ENCODE assay signal across 4 cellular contexts in genomic region chr4:54602175-54602574, GRCh38. TPM values are rescaled to one million over a fixed set of nuclear protein-coding genes. Genes with fewer than 3 reads are reported as not detected.
DNase-seq lines count a peak whose midpoint lies in the region; ATAC-seq, FAIRE-seq and TF ChIP-seq lines count a peak whose summit lies in the region.
"Not testable (repeated sequence)": the region's sequence is repeated elsewhere in the genome, so short reads cannot be mapped to it uniquely, and the experiment has no call there.
"Had no signal": no experiment of that assay in that cellular context is flagged by ENCODE, and none has a peak within 500 bp of the region (broad histone marks: within the 10 kb centered on the region; RNA-seq: fewer than 3 reads in every experiment).

No MANE protein-coding gene starts in this region.

- H3K4me3 ChIP-seq in A549; HEK293 (ENCODE audit: low read depth, low read length): not testable (repeated sequence)

- not testable (repeated sequence) for H3K36me3 ChIP-seq in HEK293 (ENCODE audit: control insufficient read depth in 2 of 2, insufficient read depth in 1 of 2, low read length in 2 of 2)

- DNase-seq in A549 (ENCODE audit: low read depth in 1 of 2, low spot score in 1 of 2) = not testable (repeated sequence)

- POLR2A ChIA-PET in A549 (lab: Yijun Ruan, JAX); HEK293 (lab: Yijun Ruan, JAX): not testable (repeated sequence)

- CTCF ChIA-PET in A549 (lab: Yijun Ruan, JAX) = not testable (repeated sequence)
- CTCF ChIA-PET in HEK293 (lab: Yijun Ruan, JAX) = interaction anchor here (0.7 kb wide), 1 partner anchor 180 kb away, joined by 3 read pairs; no protein-coding TSS in a partner anchor

- TF ChIP-seq EP300 in A549 (IDR thresholded peaks at IDR 0.05) = not testable (repeated sequence)

- TF ChIP-seq RAD21 in A549 (conservative IDR thresholded peaks at IDR 0.05 in 1 of 2, IDR thresholded peaks at IDR 0.05 in 1 of 2) = not testable (repeated sequence)

- not testable (repeated sequence) for H3K4me2 ChIP-seq in A549

- not testable (repeated sequence) for H3K4me1 ChIP-seq in A549; HEK293 (ENCODE audit: control insufficient read depth, insufficient read depth, low read length)

- not testable (repeated sequence) for H3K9me3 ChIP-seq in A549; HEK293 (ENCODE audit: control insufficient read depth, insufficient read depth, low read depth, low read length)

- not testable (repeated sequence) for TF ChIP-seq CTCF in A549 (IDR thresholded peaks at IDR 0.05); HEK293 (tag by site-specific recombination; IDR thresholded peaks at IDR 0.05)

- not testable (repeated sequence) for FAIRE-seq in A549 (lab: Jason Lieb, UNC)

- 48% methylated on average over 4 of the region's 4 CpGs for WGBS in A549 (ENCODE audit: missing lambda C conversion rate)

- H3K27ac ChIP-seq in A549; HEK293 (ENCODE audit: extremely low read depth, low read depth, low read length): not testable (repeated sequence)

- not testable (repeated sequence) for TF ChIP-seq POLR2A in A549 (IDR thresholded peaks at IDR 0.05; ENCODE audit: low read length)

- not testable (repeated sequence) for ATAC-seq in A549

TF ChIP-seq in A549, 52 proteins besides CTCF, POLR2A, EP300 and RAD21:
- TF ChIP-seq ZC3H11A (IDR thresholded peaks at IDR 0.05) = peak; percentile 40
TF ChIP-seq in A549: peak in this region for 1; not testable (repeated sequence) for 51.

TF ChIP-seq in HEK293, 187 proteins besides CTCF, POLR2A, EP300 and RAD21 (continues in another document):
- TF ChIP-seq ZNF394 (tag by site-specific recombination; IDR thresholded peaks at IDR 0.05; ENCODE audit: borderline replicate concordance) (peak; percentile 77; the same call in 1 of the 2 replicates), ZNF426 (tag by site-specific recombination; IDR thresholded peaks at IDR 0.05) (peak; percentile 59), ZBTB8A (tag by site-specific recombination; IDR thresholded peaks at IDR 0.05) (peak; percentile 64), ZBTB11 (tag by site-specific recombination; conservative IDR thresholded peaks at IDR 0.05; ENCODE audit: low read depth) (peak; percentile 66), ZNF623 (tag by site-specific recombination; IDR thresholded peaks at IDR 0.05) (peak; percentile 53), ZNF555 (tag by site-specific recombination; conservative IDR thresholded peaks at IDR 0.05) (peak; percentile 40), ZNF433 (tag by site-specific recombination; IDR thresholded peaks at IDR 0.05; ENCODE audit: low read depth) (peak; percentile 37; the same call in 1 of the 2 replicates), REST (tag by site-specific recombination; IDR thresholded peaks at IDR 0.05) (peak; percentile 40; the same call in 1 of the 2 replicates), ZNF518A (tag by site-specific recombination; conservative IDR thresholded peaks at IDR 0.05; ENCODE audit: low read depth) (peak; percentile 80), ZNF266 (tag by site-specific recombination; IDR thresholded peaks at IDR 0.05; ENCODE audit: low read depth) (0 out of 2 replicates have a peak, but pooled peaks have one; percentile 43), ZXDB (tag by site-specific recombination; IDR thresholded peaks at IDR 0.05) (peak; percentile 39; the same call in 1 of the 2 replicates), ZNF664 (tag by site-specific recombination; IDR thresholded peaks at IDR 0.05) (0 out of 2 replicates have a peak, but pooled peaks have one; percentile 10), ZNF510 (tag by site-specific recombination; IDR thresholded peaks at IDR 0.05; ENCODE audit: insufficient replicate concordance) (peak; percentile 26), ZNF140 (tag by site-specific recombination; IDR thresholded peaks at IDR 0.05) (peak; percentile 74; the same call in 1 of the 2 replicates)

RNA-seq across cellular contexts. Expression of gene KIT, which starts 55.6 kb away (rescaled TPM):
- not detected in 2 replicates for polyA plus RNA-seq in A549 (2011; rRNA removed)
- polyA plus RNA-seq in A549 (2012; cell fraction: cytosol; rRNA removed) = not detected in 2 replicates
- polyA plus RNA-seq in A549 (2012; cell fraction: nucleus; rRNA removed) = not detected in 2 replicates
- polyA plus RNA-seq in A549 (2017; fragmentation: RNase III; extraction: RNeasy Plus Mini Kit Qiagen cat#74134 plus additional on column Dnase treatment) = not detected in 3 replicates
- not detected in 2 replicates for polyA minus RNA-seq in A549 (2011; rRNA and poly(A)+ RNA removed)
- polyA plus RNA-seq: CD14-positive monocyte; CD4-positive, CD25-positive, alpha-beta regulatory T cell had no signal
